ENCODE assay signal across 8 cellular contexts in genomic region chr7:74479066-74479781, GRCh38. TPM values are rescaled to one million over a fixed set of nuclear protein-coding genes. Genes with fewer than 3 reads are reported as not detected.
A peak's percentile ranks its signal among the peaks of the same experiment; 100 is the strongest.
DNase-seq lines count a peak whose midpoint lies in the region; ATAC-seq and TF ChIP-seq lines count a peak whose summit lies in the region.

No MANE protein-coding gene starts in this region.

- no peak for DNase-seq in RWPE1 (ENCODE audit: low spot score)
- DNase-seq in left cardiac atrium = peak; percentile 53
- DNase-seq in suprapubic skin (ENCODE audit: low spot score in 2 of 2) = no peak
- DNase-seq in NCI-H146 (lab: John Stamatoyannopoulos, UW) = no peak
- no peak for DNase-seq in retina
- DNase-seq in mesenteric fat pad (ENCODE audit: low spot score) = no peak
- DNase-seq in globus pallidus (ENCODE audit: low spot score) = no peak

- TF ChIP-seq CTCF in HEK293 (tag by site-specific recombination; IDR thresholded peaks at IDR 0.05) = no peak
- TF ChIP-seq CTCF in RWPE1 (conservative IDR thresholded peaks at IDR 0.05; ENCODE audit: low read depth) = no peak
- no peak for TF ChIP-seq CTCF in suprapubic skin (IDR thresholded peaks at IDR 0.05)

- WGBS in suprapubic skin = 23% methylated on average over 16 of the region's 19 CpGs

- H3K4me3 ChIP-seq in HEK293 (ENCODE audit: low read depth, low read length) (no peak overlapping the region), suprapubic skin (peak overlapping the region; percentile 50)

- H3K27ac ChIP-seq in HEK293 (ENCODE audit: extremely low read depth, low read depth, low read length) = no peak overlapping the region
- peak overlapping the region; percentile 100 for H3K27ac ChIP-seq in RWPE1
- H3K27ac ChIP-seq in suprapubic skin = peak overlapping the region; percentile 97

- H3K36me3 ChIP-seq in HEK293 (ENCODE audit: control insufficient read depth in 2 of 2, insufficient read depth in 1 of 2, low read length in 2 of 2) = no peaks in the 10 kb centered on the region; a peak in 1 of 3 replicates
- no peaks in the 10 kb centered on the region for H3K36me3 ChIP-seq in suprapubic skin

- CTCF ChIA-PET in HEK293 (lab: Yijun Ruan, JAX) (interaction anchor here (0.7 to 1.2 kb wide), 2 partner anchors 17 to 88 kb away, joined by 5 read pairs; no protein-coding TSS in a partner anchor), RWPE1 (lab: Yijun Ruan, JAX) (interaction anchor here (0.5 to 0.7 kb wide), 3 partner anchors 26 to 51 kb away, joined by 3 to 5 read pairs (median 4); partner anchors contain the start of gene GTF2IRD1)

- peaks cover 21% of the 10 kb centered on the region for H3K4me1 ChIP-seq in HEK293 (ENCODE audit: control insufficient read depth, insufficient read depth, low read length)
- peaks cover 88% of the 10 kb centered on the region for H3K4me1 ChIP-seq in suprapubic skin

- H3K27me3 ChIP-seq in suprapubic skin = no peaks in the 10 kb centered on the region

- H3K9me3 ChIP-seq in HEK293 (ENCODE audit: control insufficient read depth, insufficient read depth, low read depth, low read length) = no peaks in the 10 kb centered on the region
- H3K9me3 ChIP-seq in suprapubic skin = no peaks in the 10 kb centered on the region

- TF ChIP-seq POLR2A in suprapubic skin (IDR thresholded peaks at IDR 0.05) = no peak

- TF ChIP-seq EP300 in suprapubic skin (IDR thresholded peaks at IDR 0.05) = no peak

- POLR2A ChIA-PET in HEK293 (lab: Yijun Ruan, JAX) = no interaction called here
- POLR2A ChIA-PET in RWPE1 (lab: Yijun Ruan, JAX; ENCODE audit: low non-redundant PET) = no interaction called here

- intact Hi-C loops in left cardiac atrium (cut with DNase I) = no loop called here

- ATAC-seq in left cardiac atrium = peak in 1 of 2 donors; percentile 1

TF ChIP-seq in HEK293, 187 proteins besides CTCF, POLR2A, EP300 and RAD21 (continues in another document):
- TF ChIP-seq ZNF701 (tag by site-specific recombination; IDR thresholded peaks at IDR 0.05) (no peak), PATZ1 (tag by site-specific recombination; IDR thresholded peaks at IDR 0.05) (peak; percentile 41), WT1 (tag by site-specific recombination; IDR thresholded peaks at IDR 0.05) (peak; percentile 95), OSR2 (tag by site-specific recombination; IDR thresholded peaks at IDR 0.05) (0 out of 2 replicates have a peak, but pooled peaks have one; percentile 27), ZFHX2 (tag by site-specific recombination; conservative IDR thresholded peaks at IDR 0.05) (peak; percentile 87), ZIC2 (tag by site-specific recombination; IDR thresholded peaks at IDR 0.05) (no peak), KLF17 (tag by site-specific recombination; IDR thresholded peaks at IDR 0.05) (peak; percentile 54; the same call in 1 of the 2 replicates), GLIS1 (tag by site-specific recombination; IDR thresholded peaks at IDR 0.05) (peak; percentile 61; the same call in 1 of the 2 replicates), EGR2 (tag by site-specific recombination; IDR thresholded peaks at IDR 0.05; ENCODE audit: low read depth) (peak; percentile 67), ZNF624 (tag by site-specific recombination; IDR thresholded peaks at IDR 0.05) (no peak), TCF7L2 (IDR thresholded peaks at IDR 0.05; ENCODE audit: borderline replicate concordance, low read depth, low read length) (no peak), ZNF48 (tag by site-specific recombination; IDR thresholded peaks at IDR 0.05) (no peak), GLIS2 (tag by site-specific recombination; IDR thresholded peaks at IDR 0.05) (peak; percentile 16; the same call in 1 of the 2 replicates), ZNF341 (tag by site-specific recombination; IDR thresholded peaks at IDR 0.05; ENCODE audit: low read depth) (peak; percentile 23; the same call in 1 of the 2 replicates), HIC1 (tag by site-specific recombination; IDR thresholded peaks at IDR 0.05) (no peak), KLF1 (tag by site-specific recombination; IDR thresholded peaks at IDR 0.05) (peak; percentile 92), ZNF202 (tag by site-specific recombination; IDR thresholded peaks at IDR 0.05; ENCODE audit: borderline replicate concordance) (no peak), ZEB2 (tag by site-specific recombination; IDR thresholded peaks at IDR 0.05) (no peak), ZSCAN5A (tag by site-specific recombination; IDR thresholded peaks at IDR 0.05) (no peak), ZNF404 (tag by site-specific recombination; IDR thresholded peaks at IDR 0.05) (no peak), ZNF585B (tag by site-specific recombination; IDR thresholded peaks at IDR 0.05) (no peak)

RNA-seq across cellular contexts. Expression of gene GTF2IRD1, which starts 25.5 kb away (rescaled TPM):
- total RNA-seq in left cardiac atrium (10 to 100 TPM; 19.3 to 50.0 TPM), suprapubic skin (10 to 100 TPM; 23.1 to 41.2 (median 25.0) TPM), mesenteric fat pad (17.3 TPM)
